In the genomic region with DNA sequence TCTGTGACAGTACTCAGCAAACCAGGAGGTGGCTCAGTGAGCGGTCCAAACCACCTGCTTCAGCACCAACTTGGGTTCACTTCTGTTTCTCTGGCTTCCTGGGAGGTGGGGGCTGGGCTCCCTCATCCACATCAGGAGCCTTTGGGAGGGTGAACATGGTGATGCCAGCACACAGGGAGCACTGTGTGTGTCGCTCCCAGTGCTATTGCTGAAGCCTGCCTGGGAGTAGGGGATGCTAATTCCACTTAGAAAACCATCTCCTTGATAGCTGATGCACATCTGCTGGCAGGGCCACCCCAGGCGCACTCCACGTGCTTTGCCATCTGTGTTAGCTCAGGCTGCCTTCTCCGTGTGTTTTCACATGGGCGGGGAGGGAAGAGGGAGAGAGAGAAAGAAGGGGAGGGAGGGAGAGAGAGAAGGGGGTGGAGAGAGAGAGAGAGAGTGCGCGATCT, we compare ENCODE assay signal across 23 cellular contexts. TPM values are rescaled to one million over a fixed set of nuclear protein-coding genes. Genes with fewer than 3 reads are reported as not detected.
DNase-seq lines count a peak whose midpoint lies in the region; TF ChIP-seq lines count a peak whose summit lies in the region.
"Had no signal": no experiment of that assay in that cellular context is flagged by ENCODE, and none has a peak within 500 bp of the region (broad histone marks: within the 10 kb centered on the region; RNA-seq: fewer than 3 reads in every experiment).

No MANE protein-coding gene starts in this region.

- H3K4me3 Mint-ChIP-seq in osteocyte (ENCODE audit: unreplicated experiment): no peak overlapping the region
- H3K4me3 Mint-ChIP-seq: IgD-negative memory B cell, mesothelial cell of epicardium, nephron progenitor cell, T-cell had no signal

- no peak overlapping the region for H3K27ac Mint-ChIP-seq in osteocyte (ENCODE audit: unreplicated experiment)
- H3K27ac Mint-ChIP-seq: IgD-negative memory B cell, mesothelial cell of epicardium, nephron progenitor cell, T-cell had no signal

- H3K27me3 Mint-ChIP-seq in osteocyte (ENCODE audit: unreplicated experiment): peaks cover 50% of the 10 kb centered on the region

- DNase-seq in NCI-H2107 treated with DMSO at 0.1 percent for 48 hours (lab: John Stamatoyannopoulos, UW; ENCODE audit: unreplicated experiment) (peak; percentile 11), NCI-H2107 (lab: John Stamatoyannopoulos, UW) (no peak), NCI-H2171 treated with DMSO at 0.1 percent for 48 hours (lab: John Stamatoyannopoulos, UW) (peak; percentile 92), osteocyte (ENCODE audit: extremely low spot score, unreplicated experiment) (peak; percentile 71), osteoblast (ENCODE audit: insufficient read length, low spot score, missing footprints) (no peak), NCI-H1436 (lab: John Stamatoyannopoulos, UW) (no peak), GM10248 (ENCODE audit: extremely low spot score) (no peak)
- DNase-seq: activated CD4-positive, alpha-beta T cell treated with anti-CD3 and anti-CD28 coated beads, Interleukin-2, amount 50 U/mL, for 1 hour; activated CD8-positive, alpha-beta memory T cell treated with anti-CD3 and anti-CD28 coated beads, Interleukin-2, amount 50 U/mL, for 48 hours; activated gamma-delta T cell treated with Interleukin-2 at 50 U/mL for 16 hours; effector CD8-positive, alpha-beta T cell; left colon; nephron progenitor cell; spleen; T-cell had no signal

- CTCF ChIA-PET in GM10248 (lab: Yijun Ruan, JAX): interaction anchor here (0.7 to 2.3 kb wide), 4 partner anchors 10 to 44 kb away, joined by 3 to 8 read pairs (median 5); no protein-coding TSS in a partner anchor

- peaks cover 15% of the 10 kb centered on the region for H3K27me3 ChIP-seq in osteoblast (ENCODE audit: insufficient read depth, low read length)
- H3K27me3 ChIP-seq: BLaER1 treated with 17β-estradiol and CSF1 and Interleukin-3, amounts not matched to agents 10 nM and 100 nM had no signal

- no peaks in the 10 kb centered on the region for H3K4me1 Mint-ChIP-seq in osteocyte (ENCODE audit: unreplicated experiment)
- H3K4me1 Mint-ChIP-seq: mesothelial cell of epicardium, T-cell had no signal

- H4K20me1 ChIP-seq in osteoblast (ENCODE audit: insufficient read depth, low read length): no peaks in the 10 kb centered on the region
- H4K20me1 ChIP-seq: BLaER1 treated with 17β-estradiol and CSF1 and Interleukin-3, amounts not matched to agents 10 nM and 100 nM had no signal

- TF ChIP-seq CTCF in osteocyte (IDR thresholded peaks at IDR 0.05) (no peak), osteoblast (IDR thresholded peaks at IDR 0.05; ENCODE audit: extremely low read depth, low read depth, low read length) (no peak), GM10248 (IDR thresholded peaks at IDR 0.05; ENCODE audit: control extremely low read depth, extremely low read depth, low read depth, missing control alignments) (no peak)

- H3K4me1 ChIP-seq in osteoblast (ENCODE audit: insufficient read depth, low read length): no peaks in the 10 kb centered on the region
- H3K4me1 ChIP-seq: adrenal gland had no signal

- H3K36me3 ChIP-seq in osteoblast (ENCODE audit: insufficient read depth, low read length): no peaks in the 10 kb centered on the region
- H3K36me3 ChIP-seq: adrenal gland; BLaER1 treated with 17β-estradiol and CSF1 and Interleukin-3, amounts not matched to agents 10 nM and 100 nM; esophagus muscularis mucosa; spleen had no signal

- no peak overlapping the region for H3K4me3 ChIP-seq in osteoblast (ENCODE audit: insufficient read depth, low read length)
- H3K4me3 ChIP-seq: adrenal gland; BLaER1 treated with 17β-estradiol and CSF1 and Interleukin-3, amounts not matched to agents 10 nM and 100 nM; esophagus muscularis mucosa; spleen had no signal

- H3K36me3 Mint-ChIP-seq in osteocyte (ENCODE audit: unreplicated experiment): no peaks in the 10 kb centered on the region
- H3K36me3 Mint-ChIP-seq: IgD-negative memory B cell, mesothelial cell of epicardium, T-cell had no signal

- H3K9me3 Mint-ChIP-seq in osteocyte (ENCODE audit: unreplicated experiment): no peaks in the 10 kb centered on the region
- H3K9me3 Mint-ChIP-seq: mesothelial cell of epicardium, T-cell had no signal

- no peak overlapping the region for H3K4me2 ChIP-seq in osteoblast (ENCODE audit: insufficient read depth, low read length)
- H3K4me2 ChIP-seq: BLaER1 treated with 17β-estradiol and CSF1 and Interleukin-3, amounts not matched to agents 10 nM and 100 nM had no signal

- H3K27ac ChIP-seq in angular gyrus (ENCODE audit: low read depth, low read length) (peak overlapping the region; percentile 8), osteoblast (ENCODE audit: low read depth, low read length) (no peak overlapping the region)
- H3K27ac ChIP-seq: adrenal gland; BLaER1 treated with 17β-estradiol and CSF1 and Interleukin-3, amounts not matched to agents 10 nM and 100 nM; esophagus muscularis mucosa; spleen had no signal

- H3K79me2 ChIP-seq in osteoblast (ENCODE audit: insufficient read depth, low read length): no peaks in the 10 kb centered on the region

- no peaks in the 10 kb centered on the region for H3K9me3 ChIP-seq in osteoblast (ENCODE audit: low read depth, low read length)
- H3K9me3 ChIP-seq: adrenal gland, esophagus muscularis mucosa, spleen had no signal

- POLR2A ChIA-PET in GM10248 (lab: Yijun Ruan, JAX): no interaction called here

- H2AFZ ChIP-seq in osteoblast (ENCODE audit: low read length): no peak overlapping the region

RNA-seq across cellular contexts. Expression of a gene that starts 58.0 kb away (rescaled TPM):
- not detected in 2 replicates for total RNA-seq in osteocyte
- total RNA-seq in osteoblast: not detected in 2 replicates
- total RNA-seq: MCF 10A, mesothelial cell of epicardium, pulmonary artery endothelial cell had no signal

Comparison
In these comparisons a context has a peak if more than half of its experiments do, and no peak if none do; other contexts are left out.
1. DNase-seq: peak in NCI-H2107 treated with DMSO at 0.1 percent for 48 hours (single experiment), NCI-H2171 treated with DMSO at 0.1 percent for 48 hours (single experiment) and osteocyte (single experiment); none in NCI-H2107 (single experiment), osteoblast (single experiment), NCI-H1436 (single experiment) and GM10248 (single experiment).